ENCODE assay signal across 8 cellular contexts in the genomic region with DNA sequence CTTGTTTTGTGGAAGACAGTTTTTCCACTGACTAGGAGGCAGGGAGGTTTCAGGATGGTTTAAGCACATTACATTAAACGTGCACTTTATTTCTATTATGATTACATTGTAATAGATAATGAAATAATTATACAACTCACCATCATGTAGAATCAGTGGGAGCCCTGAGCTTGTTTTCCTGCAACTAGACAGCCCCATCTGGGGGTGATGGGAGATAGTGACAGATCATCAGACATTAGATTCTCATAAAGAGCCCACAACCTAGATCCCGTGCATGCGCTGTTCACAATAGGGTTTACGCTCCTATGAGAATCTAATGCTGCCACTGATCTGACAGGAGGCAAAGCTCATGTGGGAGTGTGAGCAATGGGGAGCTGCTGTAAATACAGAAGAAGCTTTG. TPM values are rescaled to one million over a fixed set of nuclear protein-coding genes. Genes with fewer than 3 reads are reported as not detected.
DNase-seq lines count a peak whose midpoint lies in the region; ATAC-seq and TF ChIP-seq lines count a peak whose summit lies in the region.
"Not testable (repeated sequence)": the region's sequence is repeated elsewhere in the genome, so short reads cannot be mapped to it uniquely, and the experiment has no call there.

No MANE protein-coding gene starts in this region.

- peak; percentile 17 for TF ChIP-seq CTCF in NB4 (IDR thresholded peaks at IDR 0.05; ENCODE audit: low read depth, low read length)
- TF ChIP-seq CTCF in PC-9 (conservative IDR thresholded peaks at IDR 0.05), result 0 out of 2 replicates have a peak, but pooled peaks have one; percentile 19
- TF ChIP-seq CTCF in astrocyte of the spinal cord (IDR thresholded peaks at IDR 0.05; ENCODE audit: low read depth, low read length), result peak; percentile 4
- TF ChIP-seq CTCF in endodermal cell (conservative IDR thresholded peaks at IDR 0.05), result peak; percentile 36
- peak; percentile 24 for TF ChIP-seq CTCF in natural killer cell (IDR thresholded peaks at IDR 0.05)
- not testable (repeated sequence) for TF ChIP-seq CTCF in upper lobe of right lung (IDR thresholded peaks at IDR 0.05)

- not testable (repeated sequence) for H3K4me3 ChIP-seq in NB4 (ENCODE audit: low read depth, low read length); PC-9; astrocyte of the spinal cord (ENCODE audit: low read depth, low read length); endodermal cell (ENCODE audit: low read length); upper lobe of right lung

- H3K9me3 Mint-ChIP-seq in endodermal cell, immature natural killer cell, natural killer cell: not testable (repeated sequence)

- not testable (repeated sequence) for H3K36me3 ChIP-seq in PC-9 (ENCODE audit: low read depth); endodermal cell (ENCODE audit: control insufficient read depth, insufficient read depth, low read length); upper lobe of right lung

- H3K79me2 ChIP-seq in PC-9 (ENCODE audit: low read depth), result not testable (repeated sequence)

- H3K9me3 ChIP-seq in PC-9 (ENCODE audit: insufficient read depth, low read depth); endodermal cell (ENCODE audit: control insufficient read depth, low read length); upper lobe of right lung: not testable (repeated sequence)

- peaks cover 20% of the 10 kb centered on the region for H3K4me1 ChIP-seq in PC-9 (replicated peaks; ENCODE audit: insufficient read depth)
- H3K4me1 ChIP-seq in endodermal cell (ENCODE audit: control insufficient read depth, insufficient read depth, low read length); upper lobe of right lung: not testable (repeated sequence)

- 93 to 94% methylated on average over 3 of the region's 4 CpGs for WGBS in endodermal cell (ENCODE audit: insufficient coverage in 1 of 2, insufficient read length in 1 of 2), 2 experiments

- H3K4me3 Mint-ChIP-seq in endodermal cell, immature natural killer cell, natural killer cell: not testable (repeated sequence)

- intact Hi-C loops in PC-9 (cut with micrococcal nuclease; ENCODE audit: unreplicated experiment); natural killer cell (cut with micrococcal nuclease); upper lobe of right lung (cut with DNase I): not testable (repeated sequence)

- not testable (repeated sequence) for H3K27ac Mint-ChIP-seq in endodermal cell, immature natural killer cell, natural killer cell

- not testable (repeated sequence) for BruUV-seq in PC-9 (replicated peaks; lab: Mats Ljungman, UMichigan)

- CTCF ChIA-PET in PC-9 (lab: Charles Lee), result interaction anchor here (0.6 kb wide), 1 partner anchor 22 kb away, joined by 5 read pairs; no protein-coding TSS in a partner anchor

- not testable (repeated sequence) for H3K4me2 ChIP-seq in PC-9

- not testable (repeated sequence) for ATAC-seq in natural killer cell, upper lobe of right lung

- POLR2A ChIA-PET in PC-9 (lab: Charles Lee; ENCODE audit: unreplicated experiment), result not testable (repeated sequence)

- not testable (repeated sequence) for H3K27me3 Mint-ChIP-seq in endodermal cell (ENCODE audit: insufficient read depth); immature natural killer cell (ENCODE audit: low read depth in 3 of 3); natural killer cell (ENCODE audit: low read depth in 2 of 2)

- peaks cover 24% of the 10 kb centered on the region for H3F3A ChIP-seq in PC-9 (ENCODE audit: insufficient read depth, low read depth)

- DNase-seq in G401 (ENCODE audit: low spot score), result peak; percentile 38
- not testable (repeated sequence) for DNase-seq in NB4 (ENCODE audit: low read depth); PC-9; astrocyte of the spinal cord (ENCODE audit: low read depth, low spot score); endodermal cell; natural killer cell; upper lobe of right lung
- DNase-seq in immature natural killer cell, result peak in 2 of 3 donors; percentile 12 to 15

- not testable (repeated sequence) for H2AFZ ChIP-seq in PC-9

- not testable (repeated sequence) for H3K27ac ChIP-seq in PC-9; endodermal cell (ENCODE audit: low read depth, low read length)
- H3K27ac ChIP-seq in upper lobe of right lung, result peak overlapping the region; percentile 68

- H4K20me1 ChIP-seq in PC-9 (ENCODE audit: insufficient read depth), result not testable (repeated sequence)

- not testable (repeated sequence) for H3K9ac ChIP-seq in endodermal cell (ENCODE audit: extremely low read depth, low read length, poor library complexity, severe bottlenecking)

- not testable (repeated sequence) for H3K9me2 ChIP-seq in PC-9 (ENCODE audit: insufficient read depth)

- H3K4me1 Mint-ChIP-seq in endodermal cell, immature natural killer cell, natural killer cell: not testable (repeated sequence)

- not testable (repeated sequence) for H3K27me3 ChIP-seq in PC-9 (ENCODE audit: insufficient read depth, low read depth); endodermal cell (ENCODE audit: control insufficient read depth, insufficient read depth, low read length, poor library complexity, severe bottlenecking); upper lobe of right lung

- H3K36me3 Mint-ChIP-seq in endodermal cell (ENCODE audit: low read depth); immature natural killer cell; natural killer cell: not testable (repeated sequence)

- TF ChIP-seq POLR2A in NB4 (IDR thresholded peaks at IDR 0.05; ENCODE audit: extremely low read depth, insufficient read length), result not testable (repeated sequence)

- in situ Hi-C loops in G401 (cut with HindIII; ENCODE audit: low sequenced_read_pairs); astrocyte of the spinal cord (cut with HindIII; ENCODE audit: low sequenced_read_pairs): not testable (repeated sequence)

RNA-seq across cellular contexts. Expression of gene ASL, which starts 25.7 kb away (rescaled TPM):
- total RNA-seq in G401 (2014; rRNA removed; shearing (Covaris generic)), result 58.7 and 64.5 TPM in 2 replicates
- total RNA-seq in PC-9 (2021) (19.0 and 30.5 TPM in 2 replicates), endodermal cell (10 to 100 TPM; 37.8 to 47.9 TPM), natural killer cell (10 to 100 TPM; 58.1 to 69.9 (median 60.0) TPM), upper lobe of right lung (54.0 TPM)
- polyA plus RNA-seq in endodermal cell (2013, experiment 1 of 2), result 18.9 TPM
- 16.2 TPM for polyA plus RNA-seq in endodermal cell (2013, experiment 2 of 2)
- polyA plus RNA-seq in immature natural killer cell, result 10 to 100 TPM; 52.3 to 69.5 (median 55.5) TPM
